ENCODE assay signal across 15 cellular contexts in genomic region chr5:7540806-7541205, GRCh38.
"Had no signal": no experiment of that assay in that cellular context is flagged by ENCODE, and none has a peak within 500 bp of the region (broad histone marks: within the 10 kb centered on the region; RNA-seq: fewer than 3 reads in every experiment).

No MANE protein-coding gene starts in this region.

- H3K4me3 ChIP-seq: cardiac muscle cell, coronary artery, pancreas, right atrium auricular region, skin epidermis, tibial artery, vagina had no signal

- H3K27me3 ChIP-seq: cardiac muscle cell, pancreas, right atrium auricular region, tibial artery, vagina had no signal

- H3K36me3 ChIP-seq: cardiac muscle cell, pancreas, right atrium auricular region, tibial artery, vagina had no signal

- DNase-seq: activated CD4-positive, alpha-beta T cell treated with anti-CD3 and anti-CD28 coated beads for 48 hours; activated CD8-positive, alpha-beta memory T cell treated with anti-CD3 and anti-CD28 coated beads, Interleukin-2, amount 50 U/mL, for 48 hours; activated CD8-positive, alpha-beta T cell treated with anti-CD3 and anti-CD28 coated beads, Interleukin-2, amount 10 ng/mL, durations not matched to agents 7 days and 5 days; activated naive CD4-positive, alpha-beta T cell; effector CD8-positive, alpha-beta T cell; kidney; pancreas; tibial artery; WERI-Rb-1 had no signal

- H3K27ac ChIP-seq: cardiac muscle cell, coronary artery, pancreas, right atrium auricular region, skin epidermis, tibial artery, vagina, WERI-Rb-1 had no signal

- H3K9me3 Mint-ChIP-seq: activated T-helper 1 cell treated with anti-CD3 and anti-CD28 coated beads, Interleukin-12 subunit alpha, Interleukin-12 subunit beta, Interleukin-2, Interleukin-4 antibody, amounts not matched to agents 30 ng/mL and 10 ng/mL and 1 ng/mL, durations not matched to agents 14 hours and 24 hours and 36 hours had no signal

- H3K4me1 ChIP-seq: pancreas, right atrium auricular region, tibial artery, vagina had no signal

- ATAC-seq: activated CD8-positive, alpha-beta T cell treated with anti-CD3 and anti-CD28 coated beads, Interleukin-2, amount 10 ng/mL, durations not matched to agents 7 days and 5 days; pancreas had no signal

- H3K9me3 ChIP-seq: pancreas, right atrium auricular region, tibial artery, vagina had no signal

- H3K27ac Mint-ChIP-seq: activated CD8-positive, alpha-beta T cell treated with anti-CD3 and anti-CD28 coated beads, Interleukin-2, amount 10 ng/mL, durations not matched to agents 7 days and 5 days; activated T-helper 1 cell treated with anti-CD3 and anti-CD28 coated beads, Interleukin-12 subunit alpha, Interleukin-12 subunit beta, Interleukin-2, Interleukin-4 antibody, amounts not matched to agents 30 ng/mL and 10 ng/mL and 1 ng/mL, durations not matched to agents 14 hours and 24 hours and 36 hours had no signal

- H3K4me3 Mint-ChIP-seq: activated CD8-positive, alpha-beta T cell treated with anti-CD3 and anti-CD28 coated beads, Interleukin-2, amount 10 ng/mL, durations not matched to agents 7 days and 5 days; activated T-helper 1 cell treated with anti-CD3 and anti-CD28 coated beads, Interleukin-12 subunit alpha, Interleukin-12 subunit beta, Interleukin-2, Interleukin-4 antibody, amounts not matched to agents 30 ng/mL and 10 ng/mL and 1 ng/mL, durations not matched to agents 14 hours and 24 hours and 36 hours had no signal
